ENCODE assay signal across 17 cellular contexts in genomic region chr2:118841450-118841827, GRCh38. TPM values are rescaled to one million over a fixed set of nuclear protein-coding genes. Genes with fewer than 3 reads are reported as not detected.
A peak's percentile ranks its signal among the peaks of the same experiment; 100 is the strongest.
DNase-seq lines count a peak whose midpoint lies in the region; ATAC-seq and TF ChIP-seq lines count a peak whose summit lies in the region.
"Had no signal": no experiment of that assay in that cellular context is flagged by ENCODE, and none has a peak within 500 bp of the region (broad histone marks: within the 10 kb centered on the region; RNA-seq: fewer than 3 reads in every experiment).

No MANE protein-coding gene starts in this region.

- H3K27ac Mint-ChIP-seq in CD4-positive, CD25-positive, alpha-beta regulatory T cell: no peak overlapping the region
- H3K27ac Mint-ChIP-seq in glutamatergic neuron (ENCODE audit: unreplicated experiment): no peak overlapping the region

- H3K4me3 Mint-ChIP-seq in CD4-positive, CD25-positive, alpha-beta regulatory T cell: peak overlapping the region; percentile 5 to 82 (median 38)
- peak overlapping the region; percentile 55 for H3K4me3 Mint-ChIP-seq in glutamatergic neuron (ENCODE audit: unreplicated experiment)

- peaks cover 15% of the 10 kb centered on the region for H3K4me1 ChIP-seq in CD4-positive, CD25-positive, alpha-beta regulatory T cell (ENCODE audit: control insufficient read depth, insufficient read depth, low read length, poor library complexity, severe bottlenecking)
- H3K4me1 ChIP-seq in HUES6 (ENCODE audit: control insufficient read depth, insufficient read depth, low read length) (peaks cover 48% of the 10 kb centered on the region), psoas muscle (no peaks in the 10 kb centered on the region)

- H3K9me3 Mint-ChIP-seq in CD4-positive, CD25-positive, alpha-beta regulatory T cell: peaks cover 0 to 5% (median 0%) of the 10 kb centered on the region in 7 donors
- H3K9me3 Mint-ChIP-seq in glutamatergic neuron (ENCODE audit: unreplicated experiment): peaks cover 16% of the 10 kb centered on the region

- no peak overlapping the region for H3K9ac ChIP-seq in HUES6 (ENCODE audit: low read length)
- H3K9ac ChIP-seq: BLaER1 treated with 17β-estradiol and CSF1 and Interleukin-3, amounts not matched to agents 10 nM and 100 nM had no signal

- H3K27ac ChIP-seq in CD4-positive, CD25-positive, alpha-beta regulatory T cell (ENCODE audit: insufficient read depth, low read length, poor library complexity, severe bottlenecking): no peak overlapping the region
- H3K27ac ChIP-seq in HUES6 (ENCODE audit: low read depth, low read length) (no peak overlapping the region), psoas muscle (peak overlapping the region; percentile 55)
- H3K27ac ChIP-seq: BLaER1 treated with 17β-estradiol and CSF1 and Interleukin-3, amounts not matched to agents 10 nM and 100 nM; coronary artery; left lung; VCaP had no signal

- no peak for ATAC-seq in CD4-positive, CD25-positive, alpha-beta regulatory T cell (ENCODE audit: low read depth in 2 of 2)
- ATAC-seq in psoas muscle (no peak), GM21381 (IDR thresholded peaks at IDR 0.05; ENCODE audit: unreplicated experiment) (no peak)
- ATAC-seq: left lung, sciatic nerve had no signal

- TF ChIP-seq CTCF in glutamatergic neuron (IDR thresholded peaks at IDR 0.05; ENCODE audit: partially characterized antibody, unreplicated experiment): no peak
- no peak for TF ChIP-seq CTCF in psoas muscle (IDR thresholded peaks at IDR 0.05)

- WGBS in psoas muscle, 3 donors: 65 to 78% (median 70%) methylated on average over 20 of the region's 20 CpGs

- no peaks in the 10 kb centered on the region for H3K36me3 ChIP-seq in CD4-positive, CD25-positive, alpha-beta regulatory T cell (ENCODE audit: control insufficient read depth, insufficient read depth, low read length)
- no peaks in the 10 kb centered on the region for H3K36me3 ChIP-seq in HUES6 (ENCODE audit: control insufficient read depth, insufficient read depth, low read length)
- H3K36me3 ChIP-seq in psoas muscle (ENCODE audit: insufficient read depth in 1 of 2, low read depth in 1 of 2): no peaks in the 10 kb centered on the region
- H3K36me3 ChIP-seq: BLaER1 treated with 17β-estradiol and CSF1 and Interleukin-3, amounts not matched to agents 10 nM and 100 nM; left lung had no signal

- no peak overlapping the region for H3K4me3 ChIP-seq in CD4-positive, CD25-positive, alpha-beta regulatory T cell (ENCODE audit: low read depth, low read length)
- H3K4me3 ChIP-seq in HUES6 (ENCODE audit: low read depth, low read length) (peak overlapping the region; percentile 33; the same call in 1 of the 2 replicates), psoas muscle (peak overlapping the region; percentile 57)

- H3K4me1 Mint-ChIP-seq in CD4-positive, CD25-positive, alpha-beta regulatory T cell: peaks cover 0 to 33% (median 11%) of the 10 kb centered on the region in 4 donors
- H3K4me1 Mint-ChIP-seq in glutamatergic neuron (ENCODE audit: low read depth, unreplicated experiment): peaks cover 2% of the 10 kb centered on the region

- H3K9me3 ChIP-seq in CD4-positive, CD25-positive, alpha-beta regulatory T cell (ENCODE audit: control insufficient read depth in 2 of 2, low read length in 2 of 2): no peaks in the 10 kb centered on the region
- H3K9me3 ChIP-seq in HUES6 (ENCODE audit: control insufficient read depth, insufficient read depth, low read depth, low read length): no peaks in the 10 kb centered on the region
- H3K9me3 ChIP-seq in psoas muscle: no peaks in the 10 kb centered on the region
- H3K9me3 ChIP-seq: left lung had no signal

- peaks cover 90% of the 10 kb centered on the region for H3K27me3 Mint-ChIP-seq in CD4-positive, CD25-positive, alpha-beta regulatory T cell
- peaks cover 61% of the 10 kb centered on the region for H3K27me3 Mint-ChIP-seq in glutamatergic neuron (ENCODE audit: unreplicated experiment)

- peaks cover 46% of the 10 kb centered on the region for H3K27me3 ChIP-seq in CD4-positive, CD25-positive, alpha-beta regulatory T cell (ENCODE audit: control insufficient read depth, insufficient read depth, low read length)
- H3K27me3 ChIP-seq in HUES6 (ENCODE audit: control insufficient read depth, insufficient read depth, low read length) (peaks cover 100% of the 10 kb centered on the region), psoas muscle (ENCODE audit: insufficient read depth in 3 of 3, low read length in 2 of 3) (peaks cover 0 to 67% (median 31%) of the 10 kb centered on the region in 3 donors)

- DNase-seq in CD4-positive, CD25-positive, alpha-beta regulatory T cell: no peak
- DNase-seq in glutamatergic neuron: no peak
- DNase-seq in psoas muscle: no peak
- DNase-seq in stimulated activated naive CD4-positive, alpha-beta T cell (lab: John Stamatoyannopoulos, UW): no peak
- no peak for DNase-seq in NCI-H2107 (lab: John Stamatoyannopoulos, UW)
- DNase-seq: hippocampal formation, KBM-7, left lung, NCI-H1105 treated with DMSO at 0.1 percent for 48 hours, NCI-H226 had no signal

- peaks cover 3% of the 10 kb centered on the region for H3K36me3 Mint-ChIP-seq in CD4-positive, CD25-positive, alpha-beta regulatory T cell
- H3K36me3 Mint-ChIP-seq in glutamatergic neuron (ENCODE audit: unreplicated experiment): no peaks in the 10 kb centered on the region

- intact Hi-C loops in psoas muscle (cut with DNase I): loop anchor here in 1 of 2 donors (5.0 kb wide), 1 partner anchor 69 kb away; no protein-coding TSS in a partner anchor

RNA-seq across cellular contexts. Expression of gene EN1, which starts 6.0 kb away (rescaled TPM):
- not detected for total RNA-seq in CD4-positive, CD25-positive, alpha-beta regulatory T cell
- not detected for polyA plus RNA-seq in CD4-positive, CD25-positive, alpha-beta regulatory T cell
- total RNA-seq in glutamatergic neuron (ENCODE audit: unreplicated experiment): 0.39 TPM
- 1 to 10 TPM; 1.1 to 9.5 (median 4.8) TPM for total RNA-seq in psoas muscle
- under 1 TPM; 0.70 to 0.89 (median 0.71) TPM for polyA plus RNA-seq in psoas muscle
- total RNA-seq: left lung, sciatic nerve had no signal
- polyA plus RNA-seq: esophagus had no signal
